8 cellular contexts compared by ENCODE assay signal in the genomic region with DNA sequence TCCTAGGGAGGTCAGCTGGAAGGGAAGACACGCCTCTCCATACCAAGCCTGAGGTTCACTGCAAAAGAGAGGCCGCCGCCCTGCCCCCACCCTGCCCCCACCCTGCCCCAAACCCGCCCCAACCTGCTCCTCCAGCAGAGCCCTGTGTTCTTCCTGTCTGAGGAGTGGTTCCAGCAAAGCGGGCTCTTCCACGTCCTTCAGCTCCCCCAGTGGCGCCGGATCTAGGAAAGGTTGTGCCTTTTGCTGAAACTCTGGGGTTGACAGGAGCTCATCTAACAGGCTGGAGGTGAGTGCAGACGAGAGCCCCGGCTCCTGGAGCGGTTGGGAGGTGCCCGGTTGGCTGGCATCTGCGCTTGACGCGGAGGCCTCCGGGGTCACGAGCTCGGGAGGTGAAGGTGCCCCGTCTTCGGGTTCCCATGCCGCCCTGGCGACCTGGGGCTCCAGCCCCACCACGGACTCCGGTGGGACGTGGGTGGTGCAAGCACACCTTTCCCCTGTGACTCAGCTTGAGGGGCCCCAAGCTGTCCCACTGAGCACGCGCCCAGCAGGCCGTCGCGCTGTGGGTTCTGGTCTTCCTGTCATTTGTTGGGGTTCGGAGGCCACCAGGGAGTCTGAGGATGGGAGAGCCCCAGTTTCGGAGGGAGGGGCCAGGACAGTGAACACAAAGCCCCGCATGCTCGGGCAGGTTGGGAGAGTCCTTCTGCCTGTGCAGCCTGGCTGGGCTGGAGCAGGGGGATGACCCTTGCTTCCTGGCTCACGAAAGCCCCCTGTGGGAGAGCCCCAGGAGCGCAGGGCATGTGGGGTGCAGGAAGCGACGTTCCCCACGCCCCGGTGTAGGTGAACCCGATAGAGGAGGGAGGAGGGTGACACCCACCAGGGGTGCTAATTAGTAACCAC.
A peak's percentile ranks its signal among the peaks of the same experiment; 100 is the strongest.
DNase-seq lines count a peak whose midpoint lies in the region; ATAC-seq and TF ChIP-seq lines count a peak whose summit lies in the region.

No MANE protein-coding gene starts in this region.

- peaks cover 3% of the 10 kb centered on the region; the same call in 1 of the 2 replicates for H3K4me1 ChIP-seq in IMR-90 (ENCODE audit: control insufficient read depth, insufficient read depth, low read length)
- H3K4me1 ChIP-seq in heart right ventricle: peaks cover 0 to 5% (median 0%) of the 10 kb centered on the region in 9 donors
- H3K4me1 ChIP-seq in rectal smooth muscle tissue (ENCODE audit: control insufficient read depth, insufficient read depth, low read length): no peaks in the 10 kb centered on the region

- H3K27ac Mint-ChIP-seq in activated T-helper 17 cell treated with anti-CD3 and anti-CD28 coated beads, Interleukin-2, amount 50 U/mL, for 72 hours: peak overlapping the region; percentile 6

- no peak overlapping the region for H4K91ac ChIP-seq in IMR-90 (ENCODE audit: insufficient read depth, low read depth, low read length)

- H3K79me1 ChIP-seq in IMR-90 (ENCODE audit: low read depth in 1 of 2, low read length in 2 of 2): no peaks in the 10 kb centered on the region

- peaks cover 14% of the 10 kb centered on the region for H3K36me3 Mint-ChIP-seq in activated T-helper 17 cell treated with anti-CD3 and anti-CD28 coated beads, Interleukin-2, amount 50 U/mL, for 72 hours (ENCODE audit: low read depth)

- H3K27ac ChIP-seq in C4-2B: peak overlapping the region; percentile 25; the same call in 1 of the 2 replicates
- no peak overlapping the region for H3K27ac ChIP-seq in IMR-90 (ENCODE audit: insufficient read depth, low read length)
- peak overlapping the region in 1 of 10 donors; percentile 50 for H3K27ac ChIP-seq in heart right ventricle
- no peak overlapping the region for H3K27ac ChIP-seq in rectal smooth muscle tissue (ENCODE audit: low read depth, low read length)

- BruUV-seq in IMR-90 (replicated peaks; lab: Mats Ljungman, UMichigan): no TSS peak

- H3K23ac ChIP-seq in IMR-90 (ENCODE audit: low read depth, low read length): no peak overlapping the region

- H4K8ac ChIP-seq in IMR-90 (ENCODE audit: low read depth in 2 of 2, low read length in 2 of 2): no peak overlapping the region; a peak in 1 of 4 replicates

- peak overlapping the region; percentile 31; the same call in 1 of the 2 replicates for H4K5ac ChIP-seq in IMR-90 (ENCODE audit: low read depth, low read length)

- peak overlapping the region; percentile 74 for H3K4me3 Mint-ChIP-seq in activated T-helper 17 cell treated with anti-CD3 and anti-CD28 coated beads, Interleukin-2, amount 50 U/mL, for 72 hours

- no peak overlapping the region for H2BK120ac ChIP-seq in IMR-90 (ENCODE audit: low read depth, low read length)

- H3K4me1 Mint-ChIP-seq in activated T-helper 17 cell treated with anti-CD3 and anti-CD28 coated beads, Interleukin-2, amount 50 U/mL, for 72 hours: peaks cover 12% of the 10 kb centered on the region

- no peak overlapping the region for H3K14ac ChIP-seq in IMR-90 (replicated peaks; ENCODE audit: low read depth, low read length)

- H3K18ac ChIP-seq in IMR-90 (ENCODE audit: low read depth, low read length): no peak overlapping the region

- no peak overlapping the region for H3K4ac ChIP-seq in IMR-90 (ENCODE audit: low read depth, low read length)

- H3K9ac ChIP-seq in IMR-90 (ENCODE audit: low read depth, low read length) (peak overlapping the region; percentile 22; the same call in 1 of the 2 replicates), rectal smooth muscle tissue (ENCODE audit: low read length) (no peak overlapping the region)

- H3K36me3 ChIP-seq in IMR-90 (ENCODE audit: control insufficient read depth, insufficient read depth, low read length) (no peaks in the 10 kb centered on the region), heart right ventricle (no peaks in the 10 kb centered on the region), rectal smooth muscle tissue (ENCODE audit: control insufficient read depth, insufficient read depth, low read length) (no peaks in the 10 kb centered on the region)

- no peak for TF ChIP-seq POLR2A in IMR-90 (IDR thresholded peaks at IDR 0.05; ENCODE audit: low read depth, low read length)

- TF ChIP-seq CTCF in C4-2B (conservative IDR thresholded peaks at IDR 0.05) (no peak), IMR-90 (conservative IDR thresholded peaks at IDR 0.05; ENCODE audit: low read depth, low read length) (no peak), heart right ventricle (IDR thresholded peaks at IDR 0.05) (no peak)

- no peak overlapping the region for H2AK5ac ChIP-seq in IMR-90 (ENCODE audit: low read depth, low read length)

- H2AFZ ChIP-seq in IMR-90 (replicated peaks; ENCODE audit: low read length, poor library complexity): peak overlapping the region; percentile 90

- DNase-seq in IMR-90 (peak; percentile 8), heart right ventricle (peak; percentile 31 to 47), SKM-1 treated with dmso at 0.1 percent for 144 hours (lab: John Stamatoyannopoulos, UW; ENCODE audit: unreplicated experiment) (no peak), NCI-H446 treated with DMSO at 0.1 percent for 48 hours (lab: John Stamatoyannopoulos, UW) (no peak)

- no peak overlapping the region for H3K56ac ChIP-seq in IMR-90 (ENCODE audit: extremely low read depth, insufficient read depth, low read length)

- H3K4me3 ChIP-seq in IMR-90 (ENCODE audit: insufficient read depth, low read depth, low read length) (peak overlapping the region; percentile 37), heart right ventricle (peak overlapping the region in 5 of 10 donors; percentile 23 to 50 (median 28)), rectal smooth muscle tissue (ENCODE audit: low read length) (peak overlapping the region; percentile 25)

- ATAC-seq in GM21423 (IDR thresholded peaks at IDR 0.05; ENCODE audit: unreplicated experiment): peak; percentile 54
- peak; percentile 69 for ATAC-seq in IMR-90 (ENCODE audit: low read depth)
- peak; percentile 64 for ATAC-seq in activated T-helper 17 cell treated with anti-CD3 and anti-CD28 coated beads, Interleukin-2, amount 50 U/mL, for 72 hours (replicated peaks)
- ATAC-seq in heart right ventricle: peak; percentile 26 to 78 (median 53)

- H3K27me3 ChIP-seq in IMR-90 (ENCODE audit: control insufficient read depth, insufficient read depth, low read length) (peaks cover 3% of the 10 kb centered on the region; the same call in 1 of the 2 replicates), heart right ventricle (peaks cover 5 to 31% (median 27%) of the 10 kb centered on the region in 7 donors), rectal smooth muscle tissue (ENCODE audit: control insufficient read depth, insufficient read depth, low read length) (no peaks in the 10 kb centered on the region)

- no peaks in the 10 kb centered on the region for H4K20me1 ChIP-seq in IMR-90 (ENCODE audit: insufficient read depth, low read length)

- in situ Hi-C loops in IMR-90 (cut with MboI; ENCODE audit: low sequenced_read_pairs): no loop called here

- intact Hi-C loops in IMR-90 (cut with micrococcal nuclease): no loop called here
- intact Hi-C loops in heart right ventricle (cut with DNase I): no loop called here

- no peak for TF ChIP-seq RAD21 in IMR-90 (IDR thresholded peaks at IDR 0.05; ENCODE audit: low read length)

- no peak overlapping the region for H2BK5ac ChIP-seq in IMR-90 (ENCODE audit: low read depth, low read length, poor library complexity, severe bottlenecking)

- 23% methylated on average over 27 of the region's 41 CpGs; no CpG with 5 or more reads in 1 of the 2 experiments for WGBS in IMR-90 (ENCODE audit: extremely low coverage in 2 of 2, insufficient read length in 1 of 2), 2 experiments
- WGBS in heart right ventricle, 2 donors: 27 to 33% methylated on average over 41 of the region's 41 CpGs

- H3K9me3 ChIP-seq in IMR-90 (ENCODE audit: control insufficient read depth, insufficient read depth, low read length) (peaks cover 8% of the 10 kb centered on the region; the same call in 1 of the 2 replicates), heart right ventricle (peaks cover 0 to 57% (median 0%) of the 10 kb centered on the region in 11 donors)

- peak overlapping the region; percentile 89 for H2AK9ac ChIP-seq in IMR-90 (replicated peaks; ENCODE audit: low read depth, low read length, poor library complexity)

- peaks cover 13% of the 10 kb centered on the region for H3K27me3 Mint-ChIP-seq in activated T-helper 17 cell treated with anti-CD3 and anti-CD28 coated beads, Interleukin-2, amount 50 U/mL, for 72 hours

- CTCF ChIA-PET in IMR-90 (lab: Yijun Ruan, JAX): no interaction called here

- no peak overlapping the region for H2BK15ac ChIP-seq in IMR-90 (ENCODE audit: low read depth, low read length)

- H3K9me3 Mint-ChIP-seq in activated T-helper 17 cell treated with anti-CD3 and anti-CD28 coated beads, Interleukin-2, amount 50 U/mL, for 72 hours: peaks cover 22% of the 10 kb centered on the region

- POLR2A ChIA-PET in IMR-90 (lab: Charles Lee; ENCODE audit: unreplicated experiment): no interaction called here

- H3K4me2 ChIP-seq in IMR-90 (ENCODE audit: low read depth, low read length): peak overlapping the region; percentile 67; the same call in 1 of the 2 replicates

- dilution Hi-C loops in IMR-90 (cut with HindIII; ENCODE audit: low sequenced_read_pairs, unreplicated experiment): no loop called here

- no peak overlapping the region for H2BK20ac ChIP-seq in IMR-90 (ENCODE audit: low read depth, low read length)

- peaks cover under 1% of the 10 kb centered on the region; the same call in 1 of the 2 replicates for H3K9me1 ChIP-seq in IMR-90 (ENCODE audit: insufficient read depth, low read length)

TF ChIP-seq in IMR-90, 13 proteins besides CTCF, POLR2A, EP300 and RAD21:
- no peak for TF ChIP-seq RCOR1 (IDR thresholded peaks at IDR 0.05; ENCODE audit: insufficient replicate concordance, low read length)

Comparison
In these comparisons a context has a peak if more than half of its experiments do, and no peak if none do; other contexts are left out.
1. DNase-seq: peak in IMR-90 (single experiment) and heart right ventricle (2 of 2); none in SKM-1 treated with dmso at 0.1 percent for 144 hours (single experiment) and NCI-H446 treated with DMSO at 0.1 percent for 48 hours (single experiment).
2. Peak in every context shown above with its lines, with median percentiles within 50 percentile points of each other: ATAC-seq.